1 cellular context compared by ENCODE assay signal in the genomic region with DNA sequence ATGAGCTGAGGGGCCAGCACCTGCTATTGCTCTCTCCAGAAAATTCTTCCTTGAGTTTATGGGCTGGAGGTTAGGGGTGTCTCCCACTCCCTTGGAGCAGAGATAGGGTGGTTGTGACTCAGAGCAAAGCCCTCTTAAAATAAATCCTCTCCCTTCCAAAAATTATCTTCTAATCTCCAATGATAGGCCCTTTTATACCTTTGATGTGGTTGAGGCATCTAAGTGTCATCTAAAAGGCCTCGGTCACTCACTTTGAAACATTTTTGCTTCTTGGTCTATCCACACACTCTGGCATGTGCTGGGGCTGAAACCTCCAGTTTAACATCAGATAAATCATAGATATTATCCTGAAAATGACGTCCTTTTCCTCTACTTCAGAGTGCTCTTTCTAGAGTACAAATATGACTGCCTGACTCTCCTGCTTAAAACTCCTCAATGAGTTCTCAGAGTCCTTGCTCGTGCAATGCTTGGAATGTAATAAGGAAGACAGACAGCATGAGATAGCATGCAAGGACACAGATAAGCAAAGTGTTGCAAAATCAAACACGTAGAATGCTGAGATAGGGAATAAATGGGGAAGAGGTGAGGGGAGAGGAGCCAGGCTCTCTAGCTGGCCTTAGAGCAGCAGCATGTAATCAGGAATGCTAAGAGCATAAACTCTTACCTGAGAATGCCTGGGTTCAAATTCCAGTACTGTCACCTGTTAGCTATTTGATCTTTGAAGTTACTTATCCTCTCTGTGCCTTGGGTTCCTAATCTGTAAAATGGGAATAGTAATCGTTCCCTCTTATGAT.
TF ChIP-seq lines count a peak whose summit lies in the region.

No MANE protein-coding gene starts in this region.

TF ChIP-seq in K562, 482 proteins besides CTCF, POLR2A, EP300 and RAD21 (continued from another document and continues in another):
- TF ChIP-seq, protein P1, sequence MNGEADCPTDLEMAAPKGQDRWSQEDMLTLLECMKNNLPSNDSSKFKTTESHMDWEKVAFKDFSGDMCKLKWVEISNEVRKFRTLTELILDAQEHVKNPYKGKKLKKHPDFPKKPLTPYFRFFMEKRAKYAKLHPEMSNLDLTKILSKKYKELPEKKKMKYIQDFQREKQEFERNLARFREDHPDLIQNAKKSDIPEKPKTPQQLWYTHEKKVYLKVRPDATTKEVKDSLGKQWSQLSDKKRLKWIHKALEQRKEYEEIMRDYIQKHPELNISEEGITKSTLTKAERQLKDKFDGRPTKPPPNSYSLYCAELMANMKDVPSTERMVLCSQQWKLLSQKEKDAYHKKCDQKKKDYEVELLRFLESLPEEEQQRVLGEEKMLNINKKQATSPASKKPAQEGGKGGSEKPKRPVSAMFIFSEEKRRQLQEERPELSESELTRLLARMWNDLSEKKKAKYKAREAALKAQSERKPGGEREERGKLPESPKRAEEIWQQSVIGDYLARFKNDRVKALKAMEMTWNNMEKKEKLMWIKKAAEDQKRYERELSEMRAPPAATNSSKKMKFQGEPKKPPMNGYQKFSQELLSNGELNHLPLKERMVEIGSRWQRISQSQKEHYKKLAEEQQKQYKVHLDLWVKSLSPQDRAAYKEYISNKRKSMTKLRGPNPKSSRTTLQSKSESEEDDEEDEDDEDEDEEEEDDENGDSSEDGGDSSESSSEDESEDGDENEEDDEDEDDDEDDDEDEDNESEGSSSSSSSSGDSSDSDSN (IDR thresholded peaks at IDR 0.05; ENCODE audit: borderline replicate concordance in 1 of 2, low read depth in 2 of 2, low read length in 2 of 2) = no peak
- no peak for TF ChIP-seq NR2C2 (CRISPR knock-in tag; IDR thresholded peaks at IDR 0.05)
- TF ChIP-seq NR2C2 (tag; IDR thresholded peaks at IDR 0.05) = no peak
- TF ChIP-seq, protein P2, sequence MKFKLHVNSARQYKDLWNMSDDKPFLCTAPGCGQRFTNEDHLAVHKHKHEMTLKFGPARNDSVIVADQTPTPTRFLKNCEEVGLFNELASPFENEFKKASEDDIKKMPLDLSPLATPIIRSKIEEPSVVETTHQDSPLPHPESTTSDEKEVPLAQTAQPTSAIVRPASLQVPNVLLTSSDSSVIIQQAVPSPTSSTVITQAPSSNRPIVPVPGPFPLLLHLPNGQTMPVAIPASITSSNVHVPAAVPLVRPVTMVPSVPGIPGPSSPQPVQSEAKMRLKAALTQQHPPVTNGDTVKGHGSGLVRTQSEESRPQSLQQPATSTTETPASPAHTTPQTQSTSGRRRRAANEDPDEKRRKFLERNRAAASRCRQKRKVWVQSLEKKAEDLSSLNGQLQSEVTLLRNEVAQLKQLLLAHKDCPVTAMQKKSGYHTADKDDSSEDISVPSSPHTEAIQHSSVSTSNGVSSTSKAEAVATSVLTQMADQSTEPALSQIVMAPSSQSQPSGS (CRISPR knock-in tag; IDR thresholded peaks at IDR 0.05) = no peak
- TF ChIP-seq, protein P3, sequence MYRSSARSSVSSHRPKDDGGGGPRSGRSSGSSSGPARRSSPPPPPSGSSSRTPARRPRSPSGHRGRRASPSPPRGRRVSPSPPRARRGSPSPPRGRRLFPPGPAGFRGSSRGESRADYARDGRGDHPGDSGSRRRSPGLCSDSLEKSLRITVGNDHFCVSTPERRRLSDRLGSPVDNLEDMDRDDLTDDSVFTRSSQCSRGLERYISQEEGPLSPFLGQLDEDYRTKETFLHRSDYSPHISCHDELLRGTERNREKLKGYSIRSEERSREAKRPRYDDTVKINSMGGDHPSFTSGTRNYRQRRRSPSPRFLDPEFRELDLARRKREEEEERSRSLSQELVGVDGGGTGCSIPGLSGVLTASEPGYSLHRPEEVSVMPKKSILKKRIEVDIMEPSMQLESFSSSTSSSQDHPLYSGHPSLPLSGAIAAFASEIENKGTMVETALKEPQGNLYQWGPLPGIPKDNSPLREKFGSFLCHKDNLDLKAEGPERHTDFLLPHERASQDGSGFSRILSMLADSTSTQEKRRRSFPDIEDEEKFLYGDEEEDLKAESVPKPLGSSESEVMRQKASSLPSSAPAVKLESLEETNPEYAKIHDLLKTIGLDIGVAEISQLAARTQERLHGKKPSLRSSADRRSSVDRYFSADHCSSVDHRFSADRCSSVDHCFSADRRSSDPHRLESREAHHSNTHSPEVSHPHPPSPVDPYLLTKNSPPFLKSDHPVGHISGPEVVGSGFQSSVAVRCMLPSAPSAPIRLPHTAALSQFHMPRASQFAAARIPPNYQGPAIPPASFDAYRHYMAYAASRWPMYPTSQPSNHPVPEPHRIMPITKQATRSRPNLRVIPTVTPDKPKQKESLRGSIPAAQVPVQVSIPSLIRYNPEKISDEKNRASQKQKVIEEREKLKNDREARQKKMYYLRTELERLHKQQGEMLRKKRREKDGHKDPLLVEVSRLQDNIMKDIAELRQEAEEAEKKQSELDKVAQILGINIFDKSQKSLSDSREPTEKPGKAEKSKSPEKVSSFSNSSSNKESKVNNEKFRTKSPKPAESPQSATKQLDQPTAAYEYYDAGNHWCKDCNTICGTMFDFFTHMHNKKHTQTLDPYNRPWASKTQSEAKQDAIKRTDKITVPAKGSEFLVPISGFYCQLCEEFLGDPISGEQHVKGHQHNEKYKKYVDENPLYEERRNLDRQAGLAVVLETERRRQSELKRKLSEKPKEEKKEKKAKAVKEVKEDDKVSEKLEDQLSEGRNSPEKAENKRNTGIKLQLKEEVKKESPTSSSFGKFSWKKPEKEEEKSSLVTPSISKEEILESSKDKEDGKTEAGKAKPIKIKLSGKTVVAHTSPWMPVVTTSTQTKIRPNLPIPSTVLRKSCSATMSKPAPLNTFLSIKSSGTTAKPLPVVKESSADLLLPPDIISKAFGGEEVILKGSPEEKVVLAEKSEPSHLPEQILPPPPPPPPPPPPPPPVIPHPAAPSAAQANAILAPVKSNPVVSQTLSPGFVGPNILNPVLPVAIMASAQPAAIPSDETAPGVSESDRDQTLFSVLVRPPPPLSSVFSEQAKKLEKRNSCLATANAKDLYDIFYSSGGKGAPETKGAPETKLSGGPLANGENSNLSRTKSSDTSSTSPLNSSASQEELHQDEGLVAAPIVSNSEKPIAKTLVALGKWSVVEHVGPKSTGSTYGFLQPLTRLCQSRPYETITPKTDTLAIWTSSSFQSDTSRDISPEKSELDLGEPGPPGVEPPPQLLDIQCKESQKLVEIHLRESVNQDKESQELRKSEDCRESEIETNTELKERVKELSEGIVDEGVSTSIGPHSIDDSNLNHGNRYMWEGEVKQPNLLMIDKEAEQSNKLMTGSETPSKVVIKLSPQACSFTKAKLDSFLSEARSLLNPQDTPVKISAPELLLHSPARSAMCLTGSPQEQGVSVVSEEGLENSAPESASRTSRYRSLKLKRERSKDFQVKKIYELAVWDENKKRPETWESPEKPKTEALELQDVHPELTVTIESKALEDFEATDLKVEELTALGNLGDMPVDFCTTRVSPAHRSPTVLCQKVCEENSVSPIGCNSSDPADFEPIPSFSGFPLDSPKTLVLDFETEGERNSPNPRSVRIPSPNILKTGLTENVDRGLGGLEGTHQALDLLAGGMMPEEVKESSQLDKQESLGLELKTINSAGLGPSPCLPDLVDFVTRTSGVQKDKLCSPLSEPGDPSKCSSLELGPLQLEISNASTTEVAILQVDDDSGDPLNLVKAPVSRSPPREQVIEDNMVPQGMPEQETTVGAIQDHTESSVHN (IDR thresholded peaks at IDR 0.05; ENCODE audit: borderline replicate concordance in 1 of 2, low read depth in 1 of 2) = peak in 1 of 2 experiments; percentile 43; a peak in 1 of 4 replicates
- TF ChIP-seq, protein P4, sequence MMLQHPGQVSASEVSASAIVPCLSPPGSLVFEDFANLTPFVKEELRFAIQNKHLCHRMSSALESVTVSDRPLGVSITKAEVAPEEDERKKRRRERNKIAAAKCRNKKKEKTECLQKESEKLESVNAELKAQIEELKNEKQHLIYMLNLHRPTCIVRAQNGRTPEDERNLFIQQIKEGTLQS (IDR thresholded peaks at IDR 0.05) = peak; percentile 53; the same call in 1 of the 2 replicates
- TF ChIP-seq, protein P4 (CRISPR knock-in tag; conservative IDR thresholded peaks at IDR 0.05) = no peak
- TF ChIP-seq PYGO2 (tag; IDR thresholded peaks at IDR 0.05) = no peak
- TF ChIP-seq, protein P5, sequence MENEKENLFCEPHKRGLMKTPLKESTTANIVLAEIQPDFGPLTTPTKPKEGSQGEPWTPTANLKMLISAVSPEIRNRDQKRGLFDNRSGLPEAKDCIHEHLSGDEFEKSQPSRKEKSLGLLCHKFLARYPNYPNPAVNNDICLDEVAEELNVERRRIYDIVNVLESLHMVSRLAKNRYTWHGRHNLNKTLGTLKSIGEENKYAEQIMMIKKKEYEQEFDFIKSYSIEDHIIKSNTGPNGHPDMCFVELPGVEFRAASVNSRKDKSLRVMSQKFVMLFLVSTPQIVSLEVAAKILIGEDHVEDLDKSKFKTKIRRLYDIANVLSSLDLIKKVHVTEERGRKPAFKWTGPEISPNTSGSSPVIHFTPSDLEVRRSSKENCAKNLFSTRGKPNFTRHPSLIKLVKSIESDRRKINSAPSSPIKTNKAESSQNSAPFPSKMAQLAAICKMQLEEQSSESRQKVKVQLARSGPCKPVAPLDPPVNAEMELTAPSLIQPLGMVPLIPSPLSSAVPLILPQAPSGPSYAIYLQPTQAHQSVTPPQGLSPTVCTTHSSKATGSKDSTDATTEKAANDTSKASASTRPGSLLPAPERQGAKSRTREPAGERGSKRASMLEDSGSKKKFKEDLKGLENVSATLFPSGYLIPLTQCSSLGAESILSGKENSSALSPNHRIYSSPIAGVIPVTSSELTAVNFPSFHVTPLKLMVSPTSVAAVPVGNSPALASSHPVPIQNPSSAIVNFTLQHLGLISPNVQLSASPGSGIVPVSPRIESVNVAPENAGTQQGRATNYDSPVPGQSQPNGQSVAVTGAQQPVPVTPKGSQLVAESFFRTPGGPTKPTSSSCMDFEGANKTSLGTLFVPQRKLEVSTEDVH (IDR thresholded peaks at IDR 0.05; ENCODE audit: low read depth, partially characterized antibody) = no peak
- TF ChIP-seq CREM (IDR thresholded peaks at IDR 0.05; ENCODE audit: low read depth) = peak; percentile 71; the same call in 1 of the 2 replicates
- TF ChIP-seq STAG1 (CRISPR knock-in tag; IDR thresholded peaks at IDR 0.05; ENCODE audit: borderline replicate concordance) = no peak
- TF ChIP-seq, protein P6, sequence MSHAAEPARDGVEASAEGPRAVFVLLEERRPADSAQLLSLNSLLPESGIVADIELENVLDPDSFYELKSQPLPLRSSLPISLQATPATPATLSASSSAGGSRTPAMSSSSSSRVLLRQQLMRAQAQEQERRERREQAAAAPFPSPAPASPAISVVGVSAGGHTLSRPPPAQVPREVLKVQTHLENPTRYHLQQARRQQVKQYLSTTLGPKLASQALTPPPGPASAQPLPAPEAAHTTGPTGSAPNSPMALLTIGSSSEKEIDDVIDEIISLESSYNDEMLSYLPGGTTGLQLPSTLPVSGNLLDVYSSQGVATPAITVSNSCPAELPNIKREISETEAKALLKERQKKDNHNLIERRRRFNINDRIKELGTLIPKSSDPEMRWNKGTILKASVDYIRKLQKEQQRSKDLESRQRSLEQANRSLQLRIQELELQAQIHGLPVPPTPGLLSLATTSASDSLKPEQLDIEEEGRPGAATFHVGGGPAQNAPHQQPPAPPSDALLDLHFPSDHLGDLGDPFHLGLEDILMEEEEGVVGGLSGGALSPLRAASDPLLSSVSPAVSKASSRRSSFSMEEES (CRISPR knock-in tag; IDR thresholded peaks at IDR 0.05) = no peak
- TF ChIP-seq, protein P7, sequence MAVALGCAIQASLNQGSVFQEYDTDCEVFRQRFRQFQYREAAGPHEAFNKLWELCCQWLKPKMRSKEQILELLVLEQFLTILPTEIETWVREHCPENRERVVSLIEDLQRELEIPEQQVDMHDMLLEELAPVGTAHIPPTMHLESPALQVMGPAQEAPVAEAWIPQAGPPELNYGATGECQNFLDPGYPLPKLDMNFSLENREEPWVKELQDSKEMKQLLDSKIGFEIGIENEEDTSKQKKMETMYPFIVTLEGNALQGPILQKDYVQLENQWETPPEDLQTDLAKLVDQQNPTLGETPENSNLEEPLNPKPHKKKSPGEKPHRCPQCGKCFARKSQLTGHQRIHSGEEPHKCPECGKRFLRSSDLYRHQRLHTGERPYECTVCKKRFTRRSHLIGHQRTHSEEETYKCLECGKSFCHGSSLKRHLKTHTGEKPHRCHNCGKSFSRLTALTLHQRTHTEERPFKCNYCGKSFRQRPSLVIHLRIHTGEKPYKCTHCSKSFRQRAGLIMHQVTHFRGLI (CRISPR knock-in tag; IDR thresholded peaks at IDR 0.05) = no peak
- no peak for TF ChIP-seq ZNF717 (CRISPR knock-in tag; IDR thresholded peaks at IDR 0.05)
- TF ChIP-seq SOX6 (IDR thresholded peaks at IDR 0.05) = peak; percentile 75; the same call in 1 of the 2 replicates
- no peak for TF ChIP-seq ZNF830 (CRISPR knock-in tag; IDR thresholded peaks at IDR 0.05)
- TF ChIP-seq RBM22 (IDR thresholded peaks at IDR 0.05; ENCODE audit: low read depth, low read length, poor library complexity, severe bottlenecking) = no peak
- TF ChIP-seq BMI1 (IDR thresholded peaks at IDR 0.05; ENCODE audit: low read length) = no peak
- TF ChIP-seq, protein P8, sequence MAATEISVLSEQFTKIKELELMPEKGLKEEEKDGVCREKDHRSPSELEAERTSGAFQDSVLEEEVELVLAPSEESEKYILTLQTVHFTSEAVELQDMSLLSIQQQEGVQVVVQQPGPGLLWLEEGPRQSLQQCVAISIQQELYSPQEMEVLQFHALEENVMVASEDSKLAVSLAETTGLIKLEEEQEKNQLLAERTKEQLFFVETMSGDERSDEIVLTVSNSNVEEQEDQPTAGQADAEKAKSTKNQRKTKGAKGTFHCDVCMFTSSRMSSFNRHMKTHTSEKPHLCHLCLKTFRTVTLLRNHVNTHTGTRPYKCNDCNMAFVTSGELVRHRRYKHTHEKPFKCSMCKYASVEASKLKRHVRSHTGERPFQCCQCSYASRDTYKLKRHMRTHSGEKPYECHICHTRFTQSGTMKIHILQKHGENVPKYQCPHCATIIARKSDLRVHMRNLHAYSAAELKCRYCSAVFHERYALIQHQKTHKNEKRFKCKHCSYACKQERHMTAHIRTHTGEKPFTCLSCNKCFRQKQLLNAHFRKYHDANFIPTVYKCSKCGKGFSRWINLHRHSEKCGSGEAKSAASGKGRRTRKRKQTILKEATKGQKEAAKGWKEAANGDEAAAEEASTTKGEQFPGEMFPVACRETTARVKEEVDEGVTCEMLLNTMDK (IDR thresholded peaks at IDR 0.05; ENCODE audit: borderline replicate concordance, insufficient read depth, low read depth, low read length, poor library complexity, severe bottlenecking) = no peak
- TF ChIP-seq, protein P9, sequence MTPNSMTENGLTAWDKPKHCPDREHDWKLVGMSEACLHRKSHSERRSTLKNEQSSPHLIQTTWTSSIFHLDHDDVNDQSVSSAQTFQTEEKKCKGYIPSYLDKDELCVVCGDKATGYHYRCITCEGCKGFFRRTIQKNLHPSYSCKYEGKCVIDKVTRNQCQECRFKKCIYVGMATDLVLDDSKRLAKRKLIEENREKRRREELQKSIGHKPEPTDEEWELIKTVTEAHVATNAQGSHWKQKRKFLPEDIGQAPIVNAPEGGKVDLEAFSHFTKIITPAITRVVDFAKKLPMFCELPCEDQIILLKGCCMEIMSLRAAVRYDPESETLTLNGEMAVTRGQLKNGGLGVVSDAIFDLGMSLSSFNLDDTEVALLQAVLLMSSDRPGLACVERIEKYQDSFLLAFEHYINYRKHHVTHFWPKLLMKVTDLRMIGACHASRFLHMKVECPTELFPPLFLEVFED (CRISPR knock-in tag; conservative IDR thresholded peaks at IDR 0.05) = no peak
- TF ChIP-seq DMBX1 (CRISPR knock-in tag; IDR thresholded peaks at IDR 0.05; ENCODE audit: borderline replicate concordance) = no peak
